ENCODE assay signal across 18 cellular contexts in the genomic region with DNA sequence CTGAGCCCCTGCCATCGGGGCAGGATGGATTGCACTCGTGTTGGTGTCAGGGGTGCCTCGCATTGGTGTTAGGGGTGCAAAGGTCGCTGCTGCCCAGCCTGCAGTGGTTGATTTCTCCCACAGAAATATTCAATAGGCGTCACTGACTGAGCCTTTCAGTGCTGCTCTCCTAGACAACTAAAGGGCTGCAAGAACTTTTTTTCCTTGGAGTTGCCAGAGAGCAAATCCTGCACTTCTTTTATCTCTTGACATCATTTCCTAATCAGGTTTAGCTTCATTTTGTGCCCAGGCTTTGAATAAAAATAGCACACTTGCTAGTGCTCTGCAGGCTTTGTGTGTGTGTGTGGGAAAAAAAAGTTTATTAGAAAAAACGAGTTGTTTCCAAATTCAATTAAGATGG.
"Had no signal": no experiment of that assay in that cellular context is flagged by ENCODE, and none has a peak within 500 bp of the region (broad histone marks: within the 10 kb centered on the region; RNA-seq: fewer than 3 reads in every experiment).

No MANE protein-coding gene starts in this region.

- DNase-seq: colonic mucosa; effector CD4-positive, alpha-beta T cell; endodermal cell; erythroblast; gastrocnemius medialis; immature natural killer cell; natural killer cell; posterior cingulate gyrus; right lobe of liver; spleen; stimulated activated CD4-positive, alpha-beta T cell treated with anti-CD3 and anti-CD28 coated beads, Interleukin-15, amount 100 ng/mL, for 24 hours; stimulated activated CD4-positive, alpha-beta T cell treated with anti-CD3 and anti-CD28 coated beads, Interleukin-1b, Interleukin-23, amount 100 ng/mL, for 48 hours; stimulated activated CD4-positive, alpha-beta T cell treated with anti-CD3 and anti-CD28 coated beads, Interleukin-4, amount 100 ng/mL, for 4 hours; stimulated activated naive B cell treated with anti-CD40 and anti-IgM and Interleukin-4, amounts not matched to agents 10 μg/mL and 1 μg/mL and 100 μg/mL, for 72 hours; stimulated activated naive CD8-positive, alpha-beta T cell treated with anti-CD3 and anti-CD28 coated beads, Interleukin-15, amount 100 ng/mL, for 72 hours; transverse colon had no signal

- H3K4me1 ChIP-seq: colonic mucosa, spleen, transverse colon had no signal

- H3K27ac ChIP-seq: colonic mucosa, gastrocnemius medialis, right lobe of liver, spleen, thoracic aorta, transverse colon had no signal

- H3K27me3 ChIP-seq: colonic mucosa, gastrocnemius medialis, right lobe of liver, spleen, transverse colon had no signal

- FAIRE-seq: endothelial cell of umbilical vein had no signal

- H3K4me3 ChIP-seq: colonic mucosa, gastrocnemius medialis, right lobe of liver, spleen, thoracic aorta, transverse colon had no signal

- H3K9me3 ChIP-seq: colonic mucosa, gastrocnemius medialis, spleen, thoracic aorta, transverse colon had no signal

- ATAC-seq: gastrocnemius medialis; natural killer cell; stimulated activated naive B cell treated with anti-CD40 and anti-IgM and Interleukin-4, amounts not matched to agents 10 μg/mL and 1 μg/mL and 100 μg/mL, for 72 hours; stimulated activated naive CD8-positive, alpha-beta T cell treated with anti-CD3 and anti-CD28 coated beads, Interleukin-15, amount 100 ng/mL, for 72 hours had no signal

- H3K36me3 ChIP-seq: colonic mucosa, gastrocnemius medialis, right lobe of liver, spleen, thoracic aorta, transverse colon had no signal
